ENCODE assay signal across 16 cellular contexts in genomic region chr2:40193670-40194026, GRCh38.
DNase-seq lines count a peak whose midpoint lies in the region; ATAC-seq and TF ChIP-seq lines count a peak whose summit lies in the region.
"Had no signal": no experiment of that assay in that cellular context is flagged by ENCODE, and none has a peak within 500 bp of the region (broad histone marks: within the 10 kb centered on the region; RNA-seq: fewer than 3 reads in every experiment).

No MANE protein-coding gene starts in this region.

- no peaks in the 10 kb centered on the region for H3K27me3 ChIP-seq in GM23338 (ENCODE audit: insufficient read depth)

- no peak overlapping the region for H3K27ac ChIP-seq in GM23338 (ENCODE audit: low read depth)
- H3K27ac ChIP-seq: C4-2B, GM23248, HL-60 had no signal

- H2AFZ ChIP-seq in GM23338: no peak overlapping the region
- H2AFZ ChIP-seq: GM23248 had no signal

- no peaks in the 10 kb centered on the region for H3K36me3 ChIP-seq in GM23338 (ENCODE audit: insufficient read depth)

- H4K20me1 ChIP-seq in GM23338 (replicated peaks; ENCODE audit: insufficient read depth): no peaks in the 10 kb centered on the region

- TF ChIP-seq CTCF in GM23338 (conservative IDR thresholded peaks at IDR 0.05; ENCODE audit: low read depth in 2 of 2) (no peak), osteocyte (IDR thresholded peaks at IDR 0.05) (no peak)

- H3K27ac Mint-ChIP-seq in GM23338 (peak overlapping the region; percentile 31; the same call in 1 of the 2 replicates), osteocyte (ENCODE audit: unreplicated experiment) (peak overlapping the region; percentile 3)
- H3K27ac Mint-ChIP-seq: CD4-positive, alpha-beta T cell had no signal

- no peak overlapping the region for H3K4me3 Mint-ChIP-seq in GM23338
- no peak overlapping the region for H3K4me3 Mint-ChIP-seq in osteocyte (ENCODE audit: unreplicated experiment)
- H3K4me3 Mint-ChIP-seq: CD4-positive, alpha-beta T cell had no signal

- no peaks in the 10 kb centered on the region for H3K79me2 ChIP-seq in GM23338 (replicated peaks; ENCODE audit: insufficient read depth)

- H3K4me1 Mint-ChIP-seq in GM23338 (peaks cover 21% of the 10 kb centered on the region; the same call in 2 of the 3 replicates), osteocyte (ENCODE audit: unreplicated experiment) (peaks cover 14% of the 10 kb centered on the region)

- H3K27me3 Mint-ChIP-seq in GM23338 (ENCODE audit: insufficient read depth, low read depth, poor library complexity) (no peaks in the 10 kb centered on the region), osteocyte (ENCODE audit: unreplicated experiment) (peaks cover 2% of the 10 kb centered on the region)
- H3K27me3 Mint-ChIP-seq: CD4-positive, alpha-beta T cell had no signal

- no peak for ATAC-seq in GM23338
- no peak for ATAC-seq in GM21825 (IDR thresholded peaks at IDR 0.05; ENCODE audit: unreplicated experiment)
- ATAC-seq: K562 had no signal

- H3K9me2 ChIP-seq in GM23338 (ENCODE audit: insufficient read depth): peaks cover 6% of the 10 kb centered on the region; the same call in 1 of the 2 replicates

- H3F3A ChIP-seq in GM23338 (replicated peaks; ENCODE audit: low read depth): no peaks in the 10 kb centered on the region

- H3K9me3 Mint-ChIP-seq in GM23338 (no peaks in the 10 kb centered on the region), osteocyte (ENCODE audit: unreplicated experiment) (no peaks in the 10 kb centered on the region)
- H3K9me3 Mint-ChIP-seq: CD4-positive, alpha-beta T cell had no signal

- H3K4me2 ChIP-seq in GM23338: no peak overlapping the region

- no peak overlapping the region for H3K4me3 ChIP-seq in GM23338
- H3K4me3 ChIP-seq: GM23248, K562 had no signal

- H3K36me3 Mint-ChIP-seq in GM23338 (ENCODE audit: low read depth): no peaks in the 10 kb centered on the region
- H3K36me3 Mint-ChIP-seq in osteocyte (ENCODE audit: unreplicated experiment): no peaks in the 10 kb centered on the region

- H3K4me1 ChIP-seq in GM23338 (ENCODE audit: insufficient read depth): peaks cover 17% of the 10 kb centered on the region; the same call in 1 of the 2 replicates

- DNase-seq in GM23338 (ENCODE audit: low spot score) (no peak), SK-N-DZ (ENCODE audit: low spot score) (peak; percentile 62), left kidney (ENCODE audit: low read depth, low spot score) (peak; percentile 28), osteocyte (ENCODE audit: extremely low spot score, unreplicated experiment) (no peak), NCI-H2107 treated with DMSO at 0.1 percent for 48 hours (lab: John Stamatoyannopoulos, UW; ENCODE audit: unreplicated experiment) (no peak), NCI-H2029 treated with DMSO at 0.1 percent for 48 hours (lab: John Stamatoyannopoulos, UW) (no peak)
- DNase-seq in activated naive CD4-positive, alpha-beta T cell treated with Interleukin-2 at 50 U/mL for 16 hours: no peak
- DNase-seq: AML-193; Calu3; CD4-positive, alpha-beta T cell; GM23248; HCEC 1CT had no signal

TF ChIP-seq in GM23338, 12 proteins besides CTCF, POLR2A, EP300 and RAD21:
- TF ChIP-seq CREB1 (CRISPR knock-in tag; IDR thresholded peaks at IDR 0.05; ENCODE audit: low read depth) (no peak), POLR2AphosphoS5 (IDR thresholded peaks at IDR 0.05; ENCODE audit: low read depth) (no peak), EZH2 (IDR thresholded peaks at IDR 0.05; ENCODE audit: low read depth, unreplicated experiment) (no peak), EZH2phosphoT487 (IDR thresholded peaks at IDR 0.05; ENCODE audit: unreplicated experiment) (no peak)
- TF ChIP-seq, protein P1, sequence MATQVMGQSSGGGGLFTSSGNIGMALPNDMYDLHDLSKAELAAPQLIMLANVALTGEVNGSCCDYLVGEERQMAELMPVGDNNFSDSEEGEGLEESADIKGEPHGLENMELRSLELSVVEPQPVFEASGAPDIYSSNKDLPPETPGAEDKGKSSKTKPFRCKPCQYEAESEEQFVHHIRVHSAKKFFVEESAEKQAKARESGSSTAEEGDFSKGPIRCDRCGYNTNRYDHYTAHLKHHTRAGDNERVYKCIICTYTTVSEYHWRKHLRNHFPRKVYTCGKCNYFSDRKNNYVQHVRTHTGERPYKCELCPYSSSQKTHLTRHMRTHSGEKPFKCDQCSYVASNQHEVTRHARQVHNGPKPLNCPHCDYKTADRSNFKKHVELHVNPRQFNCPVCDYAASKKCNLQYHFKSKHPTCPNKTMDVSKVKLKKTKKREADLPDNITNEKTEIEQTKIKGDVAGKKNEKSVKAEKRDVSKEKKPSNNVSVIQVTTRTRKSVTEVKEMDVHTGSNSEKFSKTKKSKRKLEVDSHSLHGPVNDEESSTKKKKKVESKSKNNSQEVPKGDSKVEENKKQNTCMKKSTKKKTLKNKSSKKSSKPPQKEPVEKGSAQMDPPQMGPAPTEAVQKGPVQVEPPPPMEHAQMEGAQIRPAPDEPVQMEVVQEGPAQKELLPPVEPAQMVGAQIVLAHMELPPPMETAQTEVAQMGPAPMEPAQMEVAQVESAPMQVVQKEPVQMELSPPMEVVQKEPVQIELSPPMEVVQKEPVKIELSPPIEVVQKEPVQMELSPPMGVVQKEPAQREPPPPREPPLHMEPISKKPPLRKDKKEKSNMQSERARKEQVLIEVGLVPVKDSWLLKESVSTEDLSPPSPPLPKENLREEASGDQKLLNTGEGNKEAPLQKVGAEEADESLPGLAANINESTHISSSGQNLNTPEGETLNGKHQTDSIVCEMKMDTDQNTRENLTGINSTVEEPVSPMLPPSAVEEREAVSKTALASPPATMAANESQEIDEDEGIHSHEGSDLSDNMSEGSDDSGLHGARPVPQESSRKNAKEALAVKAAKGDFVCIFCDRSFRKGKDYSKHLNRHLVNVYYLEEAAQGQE (IDR thresholded peaks at IDR 0.05; ENCODE audit: unreplicated experiment): no peak
- TF ChIP-seq, protein P2, sequence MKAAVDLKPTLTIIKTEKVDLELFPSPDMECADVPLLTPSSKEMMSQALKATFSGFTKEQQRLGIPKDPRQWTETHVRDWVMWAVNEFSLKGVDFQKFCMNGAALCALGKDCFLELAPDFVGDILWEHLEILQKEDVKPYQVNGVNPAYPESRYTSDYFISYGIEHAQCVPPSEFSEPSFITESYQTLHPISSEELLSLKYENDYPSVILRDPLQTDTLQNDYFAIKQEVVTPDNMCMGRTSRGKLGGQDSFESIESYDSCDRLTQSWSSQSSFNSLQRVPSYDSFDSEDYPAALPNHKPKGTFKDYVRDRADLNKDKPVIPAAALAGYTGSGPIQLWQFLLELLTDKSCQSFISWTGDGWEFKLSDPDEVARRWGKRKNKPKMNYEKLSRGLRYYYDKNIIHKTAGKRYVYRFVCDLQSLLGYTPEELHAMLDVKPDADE (IDR thresholded peaks at IDR 0.05): no peak
- TF ChIP-seq, protein P3, sequence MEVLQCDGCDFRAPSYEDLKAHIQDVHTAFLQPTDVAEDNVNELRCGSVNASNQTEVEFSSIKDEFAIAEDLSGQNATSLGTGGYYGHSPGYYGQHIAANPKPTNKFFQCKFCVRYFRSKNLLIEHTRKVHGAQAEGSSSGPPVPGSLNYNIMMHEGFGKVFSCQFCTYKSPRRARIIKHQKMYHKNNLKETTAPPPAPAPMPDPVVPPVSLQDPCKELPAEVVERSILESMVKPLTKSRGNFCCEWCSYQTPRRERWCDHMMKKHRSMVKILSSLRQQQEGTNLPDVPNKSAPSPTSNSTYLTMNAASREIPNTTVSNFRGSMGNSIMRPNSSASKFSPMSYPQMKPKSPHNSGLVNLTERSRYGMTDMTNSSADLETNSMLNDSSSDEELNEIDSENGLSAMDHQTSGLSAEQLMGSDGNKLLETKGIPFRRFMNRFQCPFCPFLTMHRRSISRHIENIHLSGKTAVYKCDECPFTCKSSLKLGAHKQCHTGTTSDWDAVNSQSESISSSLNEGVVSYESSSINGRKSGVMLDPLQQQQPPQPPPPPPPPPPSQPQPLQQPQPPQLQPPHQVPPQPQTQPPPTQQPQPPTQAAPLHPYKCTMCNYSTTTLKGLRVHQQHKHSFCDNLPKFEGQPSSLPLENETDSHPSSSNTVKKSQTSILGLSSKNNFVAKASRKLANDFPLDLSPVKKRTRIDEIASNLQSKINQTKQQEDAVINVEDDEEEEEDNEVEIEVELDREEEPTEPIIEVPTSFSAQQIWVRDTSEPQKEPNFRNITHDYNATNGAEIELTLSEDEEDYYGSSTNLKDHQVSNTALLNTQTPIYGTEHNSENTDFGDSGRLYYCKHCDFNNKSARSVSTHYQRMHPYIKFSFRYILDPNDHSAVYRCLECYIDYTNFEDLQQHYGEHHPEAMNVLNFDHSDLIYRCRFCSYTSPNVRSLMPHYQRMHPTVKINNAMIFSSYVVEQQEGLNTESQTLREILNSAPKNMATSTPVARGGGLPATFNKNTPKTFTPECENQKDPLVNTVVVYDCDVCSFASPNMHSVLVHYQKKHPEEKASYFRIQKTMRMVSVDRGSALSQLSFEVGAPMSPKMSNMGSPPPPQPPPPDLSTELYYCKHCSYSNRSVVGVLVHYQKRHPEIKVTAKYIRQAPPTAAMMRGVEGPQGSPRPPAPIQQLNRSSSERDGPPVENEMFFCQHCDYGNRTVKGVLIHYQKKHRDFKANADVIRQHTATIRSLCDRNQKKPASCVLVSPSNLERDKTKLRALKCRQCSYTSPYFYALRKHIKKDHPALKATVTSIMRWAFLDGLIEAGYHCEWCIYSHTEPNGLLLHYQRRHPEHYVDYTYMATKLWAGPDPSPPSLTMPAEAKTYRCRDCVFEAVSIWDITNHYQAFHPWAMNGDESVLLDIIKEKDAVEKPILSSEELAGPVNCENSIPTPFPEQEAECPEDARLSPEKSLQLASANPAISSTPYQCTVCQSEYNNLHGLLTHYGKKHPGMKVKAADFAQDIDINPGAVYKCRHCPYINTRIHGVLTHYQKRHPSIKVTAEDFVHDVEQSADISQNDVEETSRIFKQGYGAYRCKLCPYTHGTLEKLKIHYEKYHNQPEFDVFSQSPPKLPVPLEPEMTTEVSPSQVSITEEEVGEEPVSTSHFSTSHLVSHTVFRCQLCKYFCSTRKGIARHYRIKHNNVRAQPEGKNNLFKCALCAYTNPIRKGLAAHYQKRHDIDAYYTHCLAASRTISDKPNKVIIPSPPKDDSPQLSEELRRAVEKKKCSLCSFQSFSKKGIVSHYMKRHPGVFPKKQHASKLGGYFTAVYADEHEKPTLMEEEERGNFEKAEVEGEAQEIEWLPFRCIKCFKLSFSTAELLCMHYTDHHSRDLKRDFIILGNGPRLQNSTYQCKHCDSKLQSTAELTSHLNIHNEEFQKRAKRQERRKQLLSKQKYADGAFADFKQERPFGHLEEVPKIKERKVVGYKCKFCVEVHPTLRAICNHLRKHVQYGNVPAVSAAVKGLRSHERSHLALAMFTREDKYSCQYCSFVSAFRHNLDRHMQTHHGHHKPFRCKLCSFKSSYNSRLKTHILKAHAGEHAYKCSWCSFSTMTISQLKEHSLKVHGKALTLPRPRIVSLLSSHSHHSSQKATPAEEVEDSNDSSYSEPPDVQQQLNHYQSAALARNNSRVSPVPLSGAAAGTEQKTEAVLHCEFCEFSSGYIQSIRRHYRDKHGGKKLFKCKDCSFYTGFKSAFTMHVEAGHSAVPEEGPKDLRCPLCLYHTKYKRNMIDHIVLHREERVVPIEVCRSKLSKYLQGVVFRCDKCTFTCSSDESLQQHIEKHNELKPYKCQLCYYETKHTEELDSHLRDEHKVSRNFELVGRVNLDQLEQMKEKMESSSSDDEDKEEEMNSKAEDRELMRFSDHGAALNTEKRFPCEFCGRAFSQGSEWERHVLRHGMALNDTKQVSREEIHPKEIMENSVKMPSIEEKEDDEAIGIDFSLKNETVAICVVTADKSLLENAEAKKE (CRISPR knock-in tag; IDR thresholded peaks at IDR 0.05): no peak
TF ChIP-seq in GM23338: peak in this region for 0.

Comparison
In these comparisons a context has a peak if more than half of its experiments do, and no peak if none do; other contexts are left out.
1. DNase-seq: peak in SK-N-DZ (single experiment) and left kidney (single experiment); none in GM23338 (single experiment), osteocyte (single experiment), activated naive CD4-positive, alpha-beta T cell treated with Interleukin-2 at 50 U/mL for 16 hours (single experiment), NCI-H2107 treated with DMSO at 0.1 percent for 48 hours (single experiment) and NCI-H2029 treated with DMSO at 0.1 percent for 48 hours (single experiment).